25 cellular contexts compared by ENCODE assay signal in genomic region chr1:154880651-154881050, GRCh38. TPM values are rescaled to one million over a fixed set of nuclear protein-coding genes. Genes with fewer than 3 reads are reported as not detected.
"Had no signal": no experiment of that assay in that cellular context is flagged by ENCODE, and none has a peak within 500 bp of the region (broad histone marks: within the 10 kb centered on the region; RNA-seq: fewer than 3 reads in every experiment).

No MANE protein-coding gene starts in this region.

- H3K9me3 Mint-ChIP-seq: naive B cell; natural killer cell treated with Interleukin-12 subunit alpha and Interleukin-12 subunit beta and Interleukin-15 and Interleukin-18, amount 100 ng/mL, for 72 hours; neural crest cell; stimulated activated naive B cell treated with anti-CD40 and anti-IgM and Interleukin-4, amounts not matched to agents 10 μg/mL and 1 μg/mL and 100 μg/mL, for 72 hours; stimulated activated naive CD8-positive, alpha-beta T cell treated with anti-CD3 and anti-CD28 coated beads, Interleukin-15, Interleukin-2, amounts not matched to agents 100 ng/mL and 50 ng/mL, for 24 hours had no signal

- DNase-seq: central memory CD4-positive, alpha-beta T cell; dorsolateral prefrontal cortex; effector CD4-positive, alpha-beta T cell; gastrocnemius medialis; left cardiac atrium; left lung; midbrain; naive B cell; retina; right lobe of liver; stimulated activated CD4-positive, alpha-beta T cell treated with anti-CD3 and anti-CD28 coated beads, Interleukin-2, amount 100 ng/mL, for 48 hours; stimulated activated naive B cell treated with anti-CD40 and anti-IgM and Interleukin-4, amounts not matched to agents 10 μg/mL and 1 μg/mL and 100 μg/mL, for 72 hours; upper lobe of left lung had no signal

- H3K4me3 Mint-ChIP-seq: naive B cell; natural killer cell treated with Interleukin-12 subunit alpha and Interleukin-12 subunit beta and Interleukin-15 and Interleukin-18, amount 100 ng/mL, for 72 hours; neural crest cell; stimulated activated naive B cell treated with anti-CD40 and anti-IgM and Interleukin-4, amounts not matched to agents 10 μg/mL and 1 μg/mL and 100 μg/mL, for 72 hours; stimulated activated naive CD8-positive, alpha-beta T cell treated with anti-CD3 and anti-CD28 coated beads, Interleukin-15, Interleukin-2, amounts not matched to agents 100 ng/mL and 50 ng/mL, for 24 hours had no signal

- H2AFZ ChIP-seq: hepatocyte had no signal

- H3K4me2 ChIP-seq: hepatocyte had no signal

- H3K4me3 ChIP-seq: dorsolateral prefrontal cortex, gastrocnemius medialis, hepatocyte, left lung, pancreas, right lobe of liver, thoracic aorta, tibial nerve, upper lobe of left lung had no signal

- H3K27ac ChIP-seq: dorsolateral prefrontal cortex, epithelial cell of prostate, gastrocnemius medialis, hepatocyte, left lung, neutrophil, pancreas, right lobe of liver, thoracic aorta, tibial nerve, upper lobe of left lung had no signal

- H3K4me1 Mint-ChIP-seq: naive B cell; stimulated activated naive B cell treated with anti-CD40 and anti-IgM and Interleukin-4, amounts not matched to agents 10 μg/mL and 1 μg/mL and 100 μg/mL, for 72 hours had no signal

- H3K9me3 ChIP-seq: gastrocnemius medialis, left lung, neutrophil, pancreas, right lobe of liver, thoracic aorta, tibial nerve, upper lobe of left lung had no signal

- H3K79me2 ChIP-seq: hepatocyte had no signal

- H3K27me3 Mint-ChIP-seq: stimulated activated naive B cell treated with anti-CD40 and anti-IgM and Interleukin-4, amounts not matched to agents 10 μg/mL and 1 μg/mL and 100 μg/mL, for 72 hours had no signal

- H3K27ac Mint-ChIP-seq: naive B cell; natural killer cell treated with Interleukin-12 subunit alpha and Interleukin-12 subunit beta and Interleukin-15 and Interleukin-18, amount 100 ng/mL, for 72 hours; stimulated activated naive B cell treated with anti-CD40 and anti-IgM and Interleukin-4, amounts not matched to agents 10 μg/mL and 1 μg/mL and 100 μg/mL, for 72 hours; stimulated activated naive CD8-positive, alpha-beta T cell treated with anti-CD3 and anti-CD28 coated beads, Interleukin-15, Interleukin-2, amounts not matched to agents 100 ng/mL and 50 ng/mL, for 24 hours had no signal

- H3K36me3 Mint-ChIP-seq: naive B cell; natural killer cell treated with Interleukin-12 subunit alpha and Interleukin-12 subunit beta and Interleukin-15 and Interleukin-18, amount 100 ng/mL, for 72 hours; stimulated activated naive B cell treated with anti-CD40 and anti-IgM and Interleukin-4, amounts not matched to agents 10 μg/mL and 1 μg/mL and 100 μg/mL, for 72 hours had no signal

- H3K27me3 ChIP-seq: dorsolateral prefrontal cortex, gastrocnemius medialis, hepatocyte, left lung, pancreas, right lobe of liver, tibial nerve, upper lobe of left lung had no signal

- H3K36me3 ChIP-seq: gastrocnemius medialis, left lung, neutrophil, pancreas, right lobe of liver, thoracic aorta, tibial nerve, upper lobe of left lung had no signal

- ATAC-seq: esophagus mucosa; gastrocnemius medialis; left cardiac atrium; left lung; natural killer cell treated with Interleukin-12 subunit alpha and Interleukin-12 subunit beta and Interleukin-15 and Interleukin-18, amount 100 ng/mL, for 72 hours; pancreas; right lobe of liver; stimulated activated naive B cell treated with anti-CD40 and anti-IgM and Interleukin-4, amounts not matched to agents 10 μg/mL and 1 μg/mL and 100 μg/mL, for 72 hours had no signal

RNA-seq across cellular contexts. Expression of gene KCNN3, which starts 10.6 kb away (rescaled TPM):
- total RNA-seq: fibroblast of lung, fibroblast of villous mesenchyme had no signal
- polyA plus RNA-seq: fibroblast of lung had no signal
